ENCODE assay signal across 1 cellular context in genomic region chr19:14006766-14007562, GRCh38.
TF ChIP-seq lines count a peak whose summit lies in the region.

No MANE protein-coding gene starts in this region.

TF ChIP-seq in HepG2, 621 proteins besides CTCF, POLR2A, EP300 and RAD21 (continued from another document and continues in another):
- TF ChIP-seq KIAA2018 (CRISPR knock-in tag; IDR thresholded peaks at IDR 0.05; ENCODE audit: borderline replicate concordance), result no peak
- TF ChIP-seq EEA1 (CRISPR knock-in tag; IDR thresholded peaks at IDR 0.05; ENCODE audit: borderline replicate concordance), result peak; percentile 89; the same call in 1 of the 2 replicates
- no peak for TF ChIP-seq ZNF737 (CRISPR knock-in tag; IDR thresholded peaks at IDR 0.05; ENCODE audit: borderline replicate concordance)
- TF ChIP-seq REL (CRISPR knock-in tag; conservative IDR thresholded peaks at IDR 0.05), result peak; percentile 55; the same call in 1 of the 2 replicates
- peak; percentile 80 for TF ChIP-seq SALL1 (CRISPR knock-in tag; IDR thresholded peaks at IDR 0.05)
- peak; percentile 15; the same call in 1 of the 2 replicates for TF ChIP-seq ZNF292 (CRISPR knock-in tag; IDR thresholded peaks at IDR 0.05; ENCODE audit: borderline replicate concordance, low read depth)
- peak; percentile 79; the same call in 1 of the 2 replicates for TF ChIP-seq KMT2A (CRISPR knock-in tag; IDR thresholded peaks at IDR 0.05)
- no peak; the same call in none of the 2 replicates for TF ChIP-seq BORCS8-MEF2B (CRISPR knock-in tag; IDR thresholded peaks at IDR 0.05)
- no peak for TF ChIP-seq RFX3 (CRISPR knock-in tag; IDR thresholded peaks at IDR 0.05)
- TF ChIP-seq ZBTB33 (CRISPR knock-in tag; IDR thresholded peaks at IDR 0.05), result no peak; the same call in 1 of the 2 replicates
- no peak for TF ChIP-seq TFAP4 (IDR thresholded peaks at IDR 0.05; ENCODE audit: borderline replicate concordance, low read depth)
- 0 out of 2 replicates have a peak, but pooled peaks have one; percentile 14 for TF ChIP-seq MIER2 (CRISPR knock-in tag; IDR thresholded peaks at IDR 0.05)
- TF ChIP-seq TCF7L2 (IDR thresholded peaks at IDR 0.05; ENCODE audit: low read depth, low read length), result no peak
- no peak for TF ChIP-seq CENPT (CRISPR knock-in tag; IDR thresholded peaks at IDR 0.05; ENCODE audit: low read depth)
- no peak; the same call in 1 of the 2 replicates for TF ChIP-seq STAT6 (CRISPR knock-in tag; IDR thresholded peaks at IDR 0.05; ENCODE audit: borderline replicate concordance)
- no peak for TF ChIP-seq BRCA1 (CRISPR knock-in tag; IDR thresholded peaks at IDR 0.05)
- peak; percentile 43; the same call in 1 of the 2 replicates for TF ChIP-seq ELF3 (CRISPR knock-in tag; IDR thresholded peaks at IDR 0.05)
- no peak for TF ChIP-seq JUNB (CRISPR knock-in tag; IDR thresholded peaks at IDR 0.05; ENCODE audit: borderline replicate concordance)
- no peak for TF ChIP-seq SNRNP70 (IDR thresholded peaks at IDR 0.05; ENCODE audit: low read depth, low read length)
- TF ChIP-seq TBX2 (CRISPR knock-in tag; IDR thresholded peaks at IDR 0.05; ENCODE audit: borderline replicate concordance), result peak; percentile 87
- TF ChIP-seq ZNF879 (CRISPR knock-in tag; IDR thresholded peaks at IDR 0.05), result no peak
- no peak for TF ChIP-seq SETDB1 (CRISPR knock-in tag; IDR thresholded peaks at IDR 0.05; ENCODE audit: borderline replicate concordance)
- TF ChIP-seq ZNF382 (CRISPR knock-in tag; IDR thresholded peaks at IDR 0.05; ENCODE audit: borderline replicate concordance), result no peak
- 0 out of 2 replicates have a peak, but pooled peaks have one; percentile 44 for TF ChIP-seq ZNF749 (CRISPR knock-in tag; IDR thresholded peaks at IDR 0.05; ENCODE audit: borderline replicate concordance)
- no peak for TF ChIP-seq MNT (IDR thresholded peaks at IDR 0.05)
- TF ChIP-seq ZNF281 (CRISPR knock-in tag; IDR thresholded peaks at IDR 0.05; ENCODE audit: borderline replicate concordance), result peak; percentile 59; the same call in 1 of the 2 replicates
- TF ChIP-seq KAT2B (IDR thresholded peaks at IDR 0.05; ENCODE audit: borderline replicate concordance, low read depth, low read length), result no peak
- TF ChIP-seq ZNF720 (CRISPR knock-in tag; IDR thresholded peaks at IDR 0.05), result 0 out of 2 replicates have a peak, but pooled peaks have one; percentile 57
- no peak; the same call in 1 of the 2 replicates for TF ChIP-seq AKAP8 (CRISPR knock-in tag; IDR thresholded peaks at IDR 0.05)
- peak; percentile 78 for TF ChIP-seq CCDC6 (CRISPR knock-in tag; IDR thresholded peaks at IDR 0.05)
- 0 out of 2 replicates have a peak, but pooled peaks have one; percentile 70 for TF ChIP-seq SNAPC5 (CRISPR knock-in tag; IDR thresholded peaks at IDR 0.05; ENCODE audit: borderline replicate concordance)
- peak; percentile 82; the same call in 1 of the 2 replicates for TF ChIP-seq ZBTB7B (CRISPR knock-in tag; IDR thresholded peaks at IDR 0.05)
- no peak for TF ChIP-seq CSRNP2 (CRISPR knock-in tag; conservative IDR thresholded peaks at IDR 0.05; ENCODE audit: low read depth)
- 0 out of 2 replicates have a peak, but pooled peaks have one; percentile 11 for TF ChIP-seq ZNF121 (CRISPR knock-in tag; IDR thresholded peaks at IDR 0.05)
- TF ChIP-seq CBX1 (IDR thresholded peaks at IDR 0.05; ENCODE audit: low read depth), result peak; percentile 50
- TF ChIP-seq SMAD1 (CRISPR knock-in tag; IDR thresholded peaks at IDR 0.05; ENCODE audit: borderline replicate concordance, low read depth), result peak; percentile 90
